ENCODE assay signal across 15 cellular contexts in the genomic region with DNA sequence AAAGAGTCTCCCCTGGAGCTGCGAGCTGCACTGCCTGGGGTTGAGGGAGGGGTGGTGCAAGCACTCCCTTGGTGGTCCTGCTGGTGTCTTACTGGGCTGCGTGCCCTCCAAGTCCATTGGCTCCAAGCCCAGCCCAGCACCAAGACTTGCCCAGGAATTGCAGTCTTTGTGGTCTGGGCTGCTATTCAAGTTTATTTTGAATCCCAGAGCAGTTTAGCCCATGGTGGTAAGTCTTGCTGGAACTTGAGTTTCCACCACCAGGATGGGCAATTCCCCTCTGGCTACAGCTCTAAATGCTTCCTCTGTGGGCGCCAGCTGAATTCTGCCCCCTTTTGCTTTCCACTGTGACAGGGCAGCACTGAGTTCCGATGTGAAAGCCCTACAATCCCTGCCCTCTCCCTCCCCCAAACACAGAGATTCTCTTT. TPM values are rescaled to one million over a fixed set of nuclear protein-coding genes. Genes with fewer than 3 reads are reported as not detected.
DNase-seq lines count a peak whose midpoint lies in the region; ATAC-seq lines count a peak whose summit lies in the region.
"Had no signal": no experiment of that assay in that cellular context is flagged by ENCODE, and none has a peak within 500 bp of the region (broad histone marks: within the 10 kb centered on the region; RNA-seq: fewer than 3 reads in every experiment).

No MANE protein-coding gene starts in this region.

- peaks cover 18% of the 10 kb centered on the region for H3K9me3 Mint-ChIP-seq in activated T-helper 2 cell treated with anti-CD3 and anti-CD28 coated beads, Interferon-gamma antibody, Interleukin-2, Interleukin-4, amounts not matched to agents 10 μg/mL and 5 μg/mL and 100 μg/mL, durations not matched to agents 14 hours and 24 hours and 36 hours

- H3K9ac ChIP-seq in GM23248 (no peak overlapping the region), SK-N-MC (ENCODE audit: insufficient read length) (no peak overlapping the region)

- H3K36me3 ChIP-seq in GM23248 (ENCODE audit: low read depth) (no peaks in the 10 kb centered on the region), SK-N-MC (ENCODE audit: insufficient read depth, low read length) (no peaks in the 10 kb centered on the region)
- H3K36me3 ChIP-seq: right lobe of liver, stomach had no signal

- H3K4me3 Mint-ChIP-seq in activated T-helper 2 cell treated with anti-CD3 and anti-CD28 coated beads, Interferon-gamma antibody, Interleukin-2, Interleukin-4, amounts not matched to agents 10 μg/mL and 5 μg/mL and 100 μg/mL, durations not matched to agents 14 hours and 24 hours and 36 hours (ENCODE audit: low read depth) = no peak overlapping the region
- H3K4me3 Mint-ChIP-seq: activated naive CD8-positive, alpha-beta T cell treated with anti-CD3 and anti-CD28 coated beads, Interleukin-2, amount 50 U/mL, for 24 hours; CD8-positive, alpha-beta memory T cell; naive B cell had no signal

- no peak overlapping the region for H3K4me3 ChIP-seq in GM23248
- peak overlapping the region; percentile 22; the same call in 1 of the 2 replicates for H3K4me3 ChIP-seq in SK-N-MC
- H3K4me3 ChIP-seq: right lobe of liver, stomach had no signal

- peak overlapping the region; percentile 8 for H3K4me2 ChIP-seq in GM23248 (ENCODE audit: unreplicated experiment)

- ATAC-seq in sciatic nerve (no peak), HG02759 (IDR thresholded peaks at IDR 0.05; ENCODE audit: unreplicated experiment) (no peak)
- ATAC-seq: activated naive CD8-positive, alpha-beta T cell treated with anti-CD3 and anti-CD28 coated beads, Interleukin-2, amount 50 U/mL, for 24 hours; right lobe of liver had no signal

- H3K9me3 ChIP-seq in GM23248 (ENCODE audit: low read depth) = no peaks in the 10 kb centered on the region
- H3K9me3 ChIP-seq in SK-N-MC (ENCODE audit: low read depth, low read length) = 0 out of 2 replicates have a peak, but pooled peaks cover 3% of the 10 kb centered on the region

- WGBS in GM23248 (ENCODE audit: low coverage in 1 of 2, low lambda C conversion rate in 2 of 2, missing lambda C conversion rate in 2 of 2), 2 experiments = 29 to 34% methylated on average over 4 of the region's 4 CpGs

- peaks cover 78% of the 10 kb centered on the region for H3K79me2 ChIP-seq in GM23248 (ENCODE audit: insufficient read depth)

- peaks cover 24% of the 10 kb centered on the region for H3K4me1 ChIP-seq in GM23248 (ENCODE audit: insufficient read depth)

- intact Hi-C loops in activated T-helper 2 cell treated with anti-CD3 and anti-CD28 coated beads, Interferon-gamma antibody, Interleukin-2, Interleukin-4, amounts not matched to agents 10 μg/mL and 5 μg/mL and 100 μg/mL, durations not matched to agents 14 hours and 24 hours and 36 hours (cut with micrococcal nuclease) = no loop called here
- intact Hi-C loops in sciatic nerve (cut with DNase I) = no loop called here

- no peak overlapping the region for H2AFZ ChIP-seq in GM23248

- peaks cover 8% of the 10 kb centered on the region for H3K36me3 Mint-ChIP-seq in activated T-helper 2 cell treated with anti-CD3 and anti-CD28 coated beads, Interferon-gamma antibody, Interleukin-2, Interleukin-4, amounts not matched to agents 10 μg/mL and 5 μg/mL and 100 μg/mL, durations not matched to agents 14 hours and 24 hours and 36 hours (ENCODE audit: low read depth)

- in situ Hi-C loops in GM23248 (cut with MboI) = no loop called here

- H3K27ac ChIP-seq in GM23248 (no peak overlapping the region), SK-N-MC (no peak overlapping the region)
- H3K27ac ChIP-seq: right lobe of liver, stomach had no signal

- no peak overlapping the region for H3K27ac Mint-ChIP-seq in activated T-helper 2 cell treated with anti-CD3 and anti-CD28 coated beads, Interferon-gamma antibody, Interleukin-2, Interleukin-4, amounts not matched to agents 10 μg/mL and 5 μg/mL and 100 μg/mL, durations not matched to agents 14 hours and 24 hours and 36 hours
- H3K27ac Mint-ChIP-seq: activated naive CD8-positive, alpha-beta T cell treated with anti-CD3 and anti-CD28 coated beads, Interleukin-2, amount 50 U/mL, for 24 hours had no signal

- H3K4me1 Mint-ChIP-seq in activated T-helper 2 cell treated with anti-CD3 and anti-CD28 coated beads, Interferon-gamma antibody, Interleukin-2, Interleukin-4, amounts not matched to agents 10 μg/mL and 5 μg/mL and 100 μg/mL, durations not matched to agents 14 hours and 24 hours and 36 hours (ENCODE audit: low read depth) = peaks cover 5% of the 10 kb centered on the region

- peaks cover 4% of the 10 kb centered on the region; the same call in 1 of the 2 replicates for H4K20me1 ChIP-seq in GM23248 (ENCODE audit: insufficient read depth)

- H3K27me3 ChIP-seq in GM23248 (replicated peaks; ENCODE audit: insufficient read depth) = no peaks in the 10 kb centered on the region
- H3K27me3 ChIP-seq: right lobe of liver, stomach had no signal

- no peaks in the 10 kb centered on the region for H3K9me2 ChIP-seq in GM23248 (ENCODE audit: insufficient read depth)

- peaks cover 14% of the 10 kb centered on the region; the same call in 1 of the 2 replicates for H3F3A ChIP-seq in GM23248 (ENCODE audit: insufficient read depth)

- H3K27me3 Mint-ChIP-seq in activated T-helper 2 cell treated with anti-CD3 and anti-CD28 coated beads, Interferon-gamma antibody, Interleukin-2, Interleukin-4, amounts not matched to agents 10 μg/mL and 5 μg/mL and 100 μg/mL, durations not matched to agents 14 hours and 24 hours and 36 hours (ENCODE audit: low read depth) = no peaks in the 10 kb centered on the region
- H3K27me3 Mint-ChIP-seq: activated naive CD8-positive, alpha-beta T cell treated with anti-CD3 and anti-CD28 coated beads, Interleukin-2, amount 50 U/mL, for 24 hours; CD8-positive, alpha-beta memory T cell; naive B cell had no signal

- DNase-seq in GM23248 (peak; percentile 42), SK-N-MC (ENCODE audit: low read depth, low spot score) (no peak), fibroblast of peridontal ligament (ENCODE audit: extremely low read depth) (peak; percentile 86), putamen (ENCODE audit: low spot score) (peak; percentile 36), NCI-H128 (lab: John Stamatoyannopoulos, UW; ENCODE audit: unreplicated experiment) (no peak), sciatic nerve (ENCODE audit: low spot score) (no peak)
- DNase-seq in activated T-helper 2 cell treated with anti-CD3 and anti-CD28 coated beads, Interferon-gamma antibody, Interleukin-2, Interleukin-4, amounts not matched to agents 10 μg/mL and 5 μg/mL and 100 μg/mL, durations not matched to agents 14 hours and 24 hours and 36 hours (ENCODE audit: low spot score) = no peak
- DNase-seq: activated naive CD8-positive, alpha-beta T cell treated with anti-CD3 and anti-CD28 coated beads, Interleukin-2, amount 50 U/mL, for 24 hours; CD8-positive, alpha-beta memory T cell; glutamatergic neuron; kidney glomerular epithelial cell; naive B cell; right lobe of liver; stomach had no signal

RNA-seq across cellular contexts. Expression of gene GALNT11, which starts 25.1 kb away (rescaled TPM):
- total RNA-seq in GM23248 (2014; rRNA removed; shearing (Covaris generic)) = 49.1 and 70.3 TPM in 2 replicates
- 38.2 and 42.0 TPM in 2 replicates for polyA plus RNA-seq in GM23248 (2016; fragmentation: Nextera tagmentation; extraction: Ambion mirVana)
- 21.3 and 22.8 TPM in 2 replicates for total RNA-seq in activated T-helper 2 cell treated with anti-CD3 and anti-CD28 coated beads, Interferon-gamma antibody, Interleukin-2, Interleukin-4, amounts not matched to agents 10 μg/mL and 5 μg/mL and 100 μg/mL, durations not matched to agents 14 hours and 24 hours and 36 hours
- 37.4 TPM for total RNA-seq in sciatic nerve

Comparison
In these comparisons a context has a peak if more than half of its experiments do, and no peak if none do; other contexts are left out.
1. DNase-seq: peak in GM23248 (single experiment), fibroblast of peridontal ligament (single experiment) and putamen (single experiment); none in SK-N-MC (single experiment), NCI-H128 (single experiment), activated T-helper 2 cell treated with anti-CD3 and anti-CD28 coated beads, Interferon-gamma antibody, Interleukin-2, Interleukin-4, amounts not matched to agents 10 μg/mL and 5 μg/mL and 100 μg/mL, durations not matched to agents 14 hours and 24 hours and 36 hours (single experiment) and sciatic nerve (single experiment).